Comparison of ENCODE assay signal across 9 cellular contexts in genomic region chr9:131402073-131402472, GRCh38. TPM values are rescaled to one million over a fixed set of nuclear protein-coding genes. Genes with fewer than 3 reads are reported as not detected.
DNase-seq lines count a peak whose midpoint lies in the region; ATAC-seq and TF ChIP-seq lines count a peak whose summit lies in the region.
"Had no signal": no experiment of that assay in that cellular context is flagged by ENCODE, and none has a peak within 500 bp of the region (broad histone marks: within the 10 kb centered on the region; RNA-seq: fewer than 3 reads in every experiment).

No MANE protein-coding gene starts in this region.

- H3K9ac ChIP-seq in adipocyte (ENCODE audit: low read length): peak overlapping the region; percentile 57
- H3K9ac ChIP-seq in liver (ENCODE audit: low read depth in 1 of 2, low read length in 2 of 2): no peak overlapping the region

- H3K27me3 ChIP-seq in heart left ventricle (no peaks in the 10 kb centered on the region), adipocyte (replicated peaks; ENCODE audit: control insufficient read depth, insufficient read depth, low read length) (no peaks in the 10 kb centered on the region), liver (ENCODE audit: control insufficient read depth in 4 of 4, insufficient read depth in 4 of 4, low read length in 3 of 4) (no peaks in the 10 kb centered on the region), uterus (no peaks in the 10 kb centered on the region), testis (no peaks in the 10 kb centered on the region)

- H3K4me3 ChIP-seq in heart left ventricle (peak overlapping the region in 6 of 12 donors; percentile 2 to 29 (median 24)), adipocyte (ENCODE audit: low read length) (peak overlapping the region; percentile 69), liver (ENCODE audit: low read depth in 1 of 3, low read length in 3 of 3) (no peak overlapping the region), uterus (peak overlapping the region in 1 of 2 donors; percentile 2), testis (no peak overlapping the region)

- TF ChIP-seq POLR2A in heart left ventricle (IDR thresholded peaks at IDR 0.05): no peak
- no peak for TF ChIP-seq POLR2A in uterus (IDR thresholded peaks at IDR 0.05)
- TF ChIP-seq POLR2A in testis (IDR thresholded peaks at IDR 0.05): no peak

- H3K27ac ChIP-seq in heart left ventricle (peak overlapping the region in 10 of 12 donors; percentile 71 to 89 (median 82)), liver (ENCODE audit: low read depth in 1 of 2, low read length in 2 of 2) (peak overlapping the region; percentile 80 to 87), uterus (peak overlapping the region; percentile 42), testis (peak overlapping the region in 1 of 2 donors; percentile 64)

- TF ChIP-seq CTCF in heart left ventricle (IDR thresholded peaks at IDR 0.05) (no peak), liver (IDR thresholded peaks at IDR 0.05; ENCODE audit: low read depth, low read length, missing input control) (no peak), uterus (IDR thresholded peaks at IDR 0.05) (no peak), testis (IDR thresholded peaks at IDR 0.05) (no peak)

- TF ChIP-seq RAD21 in liver (IDR thresholded peaks at IDR 0.05): no peak

- no peaks in the 10 kb centered on the region for H3K36me3 ChIP-seq in heart left ventricle
- no peaks in the 10 kb centered on the region for H3K36me3 ChIP-seq in adipocyte (ENCODE audit: control insufficient read depth, insufficient read depth, low read length, severe bottlenecking)
- no peaks in the 10 kb centered on the region for H3K36me3 ChIP-seq in liver (ENCODE audit: control insufficient read depth in 4 of 4, insufficient read depth in 3 of 4, low read depth in 1 of 4, low read length in 3 of 4)
- no peaks in the 10 kb centered on the region for H3K36me3 ChIP-seq in uterus
- H3K36me3 ChIP-seq in testis (ENCODE audit: low read depth, missing control alignments): no peaks in the 10 kb centered on the region

- intact Hi-C loops in heart left ventricle (cut with DNase I) (loop anchor here in 1 of 10 donors (10.0 kb wide), 1 partner anchor 73 kb away; no protein-coding TSS in a partner anchor), Right ventricle myocardium superior (cut with DNase I) (no loop called here), uterus (cut with DNase I; ENCODE audit: low total_unique reads) (no loop called here), testis (cut with DNase I; ENCODE audit: low total_unique reads) (no loop called here)

- H3K4me1 ChIP-seq in heart left ventricle: peaks cover 23 to 100% (median 97%) of the 10 kb centered on the region in 12 donors
- peaks cover 77% of the 10 kb centered on the region for H3K4me1 ChIP-seq in adipocyte (ENCODE audit: control insufficient read depth, insufficient read depth, low read length)
- peaks cover 23 to 65% (median 64%) of the 10 kb centered on the region in 4 donors for H3K4me1 ChIP-seq in liver (ENCODE audit: control insufficient read depth in 4 of 4, insufficient read depth in 4 of 4, low read length in 3 of 4)
- H3K4me1 ChIP-seq in uterus: peaks cover 41 to 52% of the 10 kb centered on the region in 2 donors
- H3K4me1 ChIP-seq in testis: peaks cover 79% of the 10 kb centered on the region

- ATAC-seq in heart left ventricle (no peak), Right ventricle myocardium superior (ENCODE audit: poor library complexity) (no peak), GM18502 (IDR thresholded peaks at IDR 0.05; ENCODE audit: poor library complexity, unreplicated experiment) (no peak)

- DNase-seq in heart left ventricle: no peak
- DNase-seq in Right ventricle myocardium superior: no peak
- no peak for DNase-seq in adipocyte (ENCODE audit: low read depth)
- DNase-seq in uterus: no peak
- DNase-seq in GM03348 (ENCODE audit: low spot score): no peak
- no peak for DNase-seq in testis
- DNase-seq: activated naive CD4-positive, alpha-beta T cell treated with Interleukin-2 at 50 U/mL for 16 hours had no signal

- WGBS in heart left ventricle, 4 donors: 65 to 79% (median 71%) methylated on average over 6 of the region's 6 CpGs
- 90% methylated on average over 6 of the region's 6 CpGs for WGBS in liver
- 76 to 81% methylated on average over 6 of the region's 6 CpGs for WGBS in testis, 2 donors

- H3K9me3 ChIP-seq in heart left ventricle: no peaks in the 10 kb centered on the region
- H3K9me3 ChIP-seq in adipocyte (ENCODE audit: control insufficient read depth, low read length): no peaks in the 10 kb centered on the region
- no peaks in the 10 kb centered on the region for H3K9me3 ChIP-seq in liver (ENCODE audit: control insufficient read depth in 4 of 4, low read length in 3 of 4)
- no peaks in the 10 kb centered on the region for H3K9me3 ChIP-seq in uterus
- no peaks in the 10 kb centered on the region for H3K9me3 ChIP-seq in testis

TF ChIP-seq in liver, 16 proteins besides CTCF, POLR2A, EP300 and RAD21:
- TF ChIP-seq ATF3 (IDR thresholded peaks at IDR 0.05) (no peak), YY1 (IDR thresholded peaks at IDR 0.05) (no peak), NR2F2 (IDR thresholded peaks at IDR 0.05) (no peak), MAX (IDR thresholded peaks at IDR 0.05) (no peak), HNF4A (conservative IDR thresholded peaks at IDR 0.05) (no peak), JUND (IDR thresholded peaks at IDR 0.05) (no peak), TAF1 (conservative IDR thresholded peaks at IDR 0.05) (no peak), RXRA (IDR thresholded peaks at IDR 0.05) (no peak), FOXA1 (IDR thresholded peaks at IDR 0.05) (no peak), REST (IDR thresholded peaks at IDR 0.05) (no peak), ZBTB33 (IDR thresholded peaks at IDR 0.05) (no peak), GABPA (IDR thresholded peaks at IDR 0.05 in 1 of 2, conservative IDR thresholded peaks at IDR 0.05 in 1 of 2) (no peak), SP1 (IDR thresholded peaks at IDR 0.05) (no peak), FOXA2 (IDR thresholded peaks at IDR 0.05) (no peak), HNF4G (IDR thresholded peaks at IDR 0.05) (no peak), EGR1 (IDR thresholded peaks at IDR 0.05; ENCODE audit: low read depth in 2 of 2) (no peak)

RNA-seq across cellular contexts. Expression of gene PRRC2B, which starts 8.2 kb away (rescaled TPM):
- total RNA-seq in heart left ventricle (100 to 1,000 TPM in 8 of 9 donors, 10 to 100 TPM in 1; 88.2 to 193 (median 126) TPM), Right ventricle myocardium superior (124 TPM), liver (10 to 100 TPM; 29.3 to 44.3 TPM), uterus (100 to 1,000 TPM in 3 of 4 donors, 10 to 100 TPM in 1; 81.5 to 297 (median 133) TPM), testis (100 to 1,000 TPM; 175 to 213 TPM)
- polyA plus RNA-seq in heart left ventricle (10 to 100 TPM; 59.9 to 71.2 TPM), liver (10 to 100 TPM; 10.3 to 24.7 TPM), testis (ENCODE audit: insufficient read depth, low read depth, low replicate concordance) (111 TPM)
